ENCODE assay signal across 28 cellular contexts in genomic region chr19:50536662-50537305, GRCh38. TPM values are rescaled to one million over a fixed set of nuclear protein-coding genes. Genes with fewer than 3 reads are reported as not detected.
DNase-seq lines count a peak whose midpoint lies in the region; FAIRE-seq and TF ChIP-seq lines count a peak whose summit lies in the region.
"Had no signal": no experiment of that assay in that cellular context is flagged by ENCODE, and none has a peak within 500 bp of the region (broad histone marks: within the 10 kb centered on the region; RNA-seq: fewer than 3 reads in every experiment).

No MANE protein-coding gene starts in this region.

- H3K9me3 ChIP-seq in OCI-LY1 (ENCODE audit: low read length): peaks cover 5% of the 10 kb centered on the region; the same call in 1 of the 2 replicates
- no peaks in the 10 kb centered on the region for H3K9me3 ChIP-seq in small intestine (ENCODE audit: control insufficient read depth, low read depth)
- H3K9me3 ChIP-seq: BE2C had no signal

- TF ChIP-seq CTCF in GM12865 (IDR thresholded peaks at IDR 0.05; ENCODE audit: insufficient read depth, low read depth, low read length, missing control alignments): peak; percentile 6
- TF ChIP-seq CTCF in OCI-LY1 (IDR thresholded peaks at IDR 0.05; ENCODE audit: low read length): peak; percentile 50
- TF ChIP-seq CTCF in dorsolateral prefrontal cortex (IDR thresholded peaks at IDR 0.05 in 54 of 56, conservative IDR thresholded peaks at IDR 0.05 in 2 of 56; ENCODE audit: low read depth in 1 of 56, partially characterized antibody in 56 of 56): peak in 2 of 56 donors; percentile 5 to 8

- no peak overlapping the region for H3K4me2 ChIP-seq in OCI-LY1 (ENCODE audit: low read length)

- H2AFZ ChIP-seq in OCI-LY1 (ENCODE audit: low read length): no peak overlapping the region

- H3K9me2 ChIP-seq in OCI-LY1 (ENCODE audit: low read depth, low read length): no peaks in the 10 kb centered on the region

- H4K20me1 ChIP-seq in OCI-LY1 (ENCODE audit: insufficient read depth, low read length): no peaks in the 10 kb centered on the region

- no peaks in the 10 kb centered on the region; the same call in 1 of the 2 replicates for H3K36me3 ChIP-seq in OCI-LY1 (ENCODE audit: insufficient read depth, low read length)
- no peaks in the 10 kb centered on the region for H3K36me3 ChIP-seq in small intestine (ENCODE audit: control insufficient read depth in 2 of 2, insufficient read depth in 2 of 2, low read length in 2 of 2)
- H3K36me3 ChIP-seq: BE2C, heart right ventricle, left lung, spleen, suprapubic skin had no signal

- H3K27ac ChIP-seq in OCI-LY1 (ENCODE audit: low read depth, low read length, poor library complexity, severe bottlenecking): no peak overlapping the region
- H3K27ac ChIP-seq in dorsolateral prefrontal cortex: peak overlapping the region in 53 of 59 donors; percentile 0 to 86 (median 70)
- no peak overlapping the region for H3K27ac ChIP-seq in small intestine (ENCODE audit: low read depth in 1 of 2, low read length in 1 of 2)
- H3K27ac ChIP-seq: heart right ventricle, left lung, spleen, suprapubic skin had no signal

- no peaks in the 10 kb centered on the region for H3F3A ChIP-seq in OCI-LY1 (ENCODE audit: insufficient read depth, low read length)

- H3K79me2 ChIP-seq in OCI-LY1 (ENCODE audit: insufficient read depth, low read length): no peaks in the 10 kb centered on the region

- H3K4me3 ChIP-seq in GM12865 (ENCODE audit: low read depth, low read length): no peak overlapping the region
- H3K4me3 ChIP-seq in OCI-LY1 (ENCODE audit: low read depth, low read length, poor library complexity, severe bottlenecking): no peak overlapping the region
- no peak overlapping the region for H3K4me3 ChIP-seq in dorsolateral prefrontal cortex
- H3K4me3 ChIP-seq in small intestine (ENCODE audit: low read depth in 1 of 2, low read length in 2 of 2): no peak overlapping the region
- H3K4me3 ChIP-seq: heart right ventricle, left lung, spleen, suprapubic skin had no signal

- no peak overlapping the region for H3K9ac ChIP-seq in OCI-LY1 (ENCODE audit: low read length)

- no peak for FAIRE-seq in small intestine (lab: Jason Lieb, UNC)
- FAIRE-seq: urothelium cell line had no signal

- DNase-seq in GM12865 (ENCODE audit: low read depth) (no peak), dorsolateral prefrontal cortex (peak in 2 of 10 donors; percentile 69 to 76), occipital lobe (lab: John Stamatoyannopoulos, UW) (peak; percentile 34), dedifferentiated amniotic fluid mesenchymal stem cell (ENCODE audit: extremely low spot score) (no peak), small intestine (no peak), NCI-H1436 treated with DMSO at 0.1 percent for 48 hours (lab: John Stamatoyannopoulos, UW) (no peak), DMS79 treated with DMSO at 0.1 percent for 48 hours (lab: John Stamatoyannopoulos, UW) (no peak)
- DNase-seq: activated CD4-positive, alpha-beta T cell treated with anti-CD3 and anti-CD28 coated beads, Interleukin-2, amount 10 ng/mL, durations not matched to agents 7 days and 5 days; BE2C; effector CD8-positive, alpha-beta T cell; heart right ventricle; left lung; naive B cell; NCI-H187 treated with DMSO at 0.1 percent for 48 hours; spleen; stimulated activated CD4-positive, alpha-beta T cell treated with anti-CD3 and anti-CD28 coated beads, Interleukin-2, amount 100 ng/mL, for 48 hours; T-helper 2 cell had no signal

- 87 to 91% (median 88%) methylated on average over 16 of the region's 16 CpGs for WGBS in small intestine, 3 donors

- intact Hi-C loops in dorsolateral prefrontal cortex (cut with DNase I): loop anchor here in 1 of 2 donors (5.0 kb wide), 2 partner anchors 34 to 246 kb away; no protein-coding TSS in a partner anchor

- no peaks in the 10 kb centered on the region for H3K4me1 ChIP-seq in OCI-LY1 (ENCODE audit: insufficient read depth, low read length, severe bottlenecking)
- H3K4me1 ChIP-seq in small intestine (ENCODE audit: control insufficient read depth in 2 of 2, insufficient read depth in 1 of 2, low read depth in 1 of 2, low read length in 1 of 2): no peaks in the 10 kb centered on the region
- H3K4me1 ChIP-seq: BE2C, left lung, spleen, suprapubic skin had no signal

- H3K27me3 ChIP-seq in OCI-LY1 (ENCODE audit: insufficient read depth, low read length) (peaks cover 17% of the 10 kb centered on the region; the same call in 1 of the 2 replicates), dorsolateral prefrontal cortex (no peaks in the 10 kb centered on the region), small intestine (ENCODE audit: control insufficient read depth in 2 of 2, insufficient read depth in 2 of 2, low read length in 2 of 2) (no peaks in the 10 kb centered on the region)
- H3K27me3 ChIP-seq: BE2C had no signal

RNA-seq across cellular contexts. Expression of gene ASPDH, which starts 23.1 kb away (rescaled TPM):
- total RNA-seq in dorsolateral prefrontal cortex (10 to 100 TPM; 16.5 to 62.5 (median 34.2) TPM), occipital lobe (0.62 TPM)
- polyA plus RNA-seq in small intestine: 10 to 100 TPM in 2 of 3 donors, under 1 TPM in 1; 0.27 to 20.0 (median 17.0) TPM
- total RNA-seq: activated CD4-positive, alpha-beta T cell treated with anti-CD3 and anti-CD28 coated beads, Interleukin-2, amount 10 ng/mL, durations not matched to agents 7 days and 5 days; activated naive CD4-positive, alpha-beta T cell treated with anti-CD3 and anti-CD28 coated beads, Interleukin-2, amount 50 U/mL, for 72 hours; activated T-helper 17 cell treated with anti-CD3 and anti-CD28 coated beads, Interleukin-2, amount 50 U/mL, for 72 hours; Daoy; H4; heart right ventricle; left lung; mesenteric fat pad; osteoblast; renal cortical epithelial cell; spleen; suprapubic skin had no signal
- polyA plus RNA-seq: esophagus, heart right ventricle, spleen had no signal

RNA-seq across cellular contexts. Expression of gene JOSD2, which starts 25.8 kb away (rescaled TPM):
- 10 to 100 TPM; 24.9 to 75.5 (median 41.2) TPM for total RNA-seq in dorsolateral prefrontal cortex
- 3.9 TPM for total RNA-seq in occipital lobe
- 10 to 100 TPM; 62.5 to 97.8 (median 85.7) TPM for polyA plus RNA-seq in small intestine

RNA-seq across cellular contexts. Expression of gene LRRC4B, which starts 31.5 kb away (rescaled TPM):
- total RNA-seq in dorsolateral prefrontal cortex: 100 to 1,000 TPM; 126 to 330 (median 166) TPM
- 75.8 TPM for total RNA-seq in occipital lobe
- 1 to 10 TPM in 2 of 3 donors, not detected in 1; 1.1 to 5.4 TPM for polyA plus RNA-seq in small intestine
- total RNA-seq: activated CD4-positive, alpha-beta T cell treated with anti-CD3 and anti-CD28 coated beads, Interleukin-2, amount 10 ng/mL, durations not matched to agents 7 days and 5 days; activated naive CD4-positive, alpha-beta T cell treated with anti-CD3 and anti-CD28 coated beads, Interleukin-2, amount 50 U/mL, for 72 hours; activated T-helper 17 cell treated with anti-CD3 and anti-CD28 coated beads, Interleukin-2, amount 50 U/mL, for 72 hours; osteoblast had no signal

Comparison
In these comparisons a context has a peak if more than half of its experiments do, and no peak if none do; other contexts are left out.
1. H3K27ac ChIP-seq: peak in dorsolateral prefrontal cortex (53 of 59); none in OCI-LY1 (single experiment) and small intestine (0 of 2).
2. RNA of gene ASPDH, which starts 23.1 kb away (total RNA-seq): 16.5 to 62.5 TPM in dorsolateral prefrontal cortex; 0.62 TPM in occipital lobe (single experiment); every median in the first group is over 10 times any median in the second.